Comparison of ENCODE assay signal across 10 cellular contexts in genomic region chr1:228089520-228090380, GRCh38. TPM values are rescaled to one million over a fixed set of nuclear protein-coding genes. Genes with fewer than 3 reads are reported as not detected.
DNase-seq lines count a peak whose midpoint lies in the region; ATAC-seq and TF ChIP-seq lines count a peak whose summit lies in the region.
"Had no signal": no experiment of that assay in that cellular context is flagged by ENCODE, and none has a peak within 500 bp of the region (broad histone marks: within the 10 kb centered on the region; RNA-seq: fewer than 3 reads in every experiment).

No MANE protein-coding gene starts in this region.

- H3K9me3 Mint-ChIP-seq in activated T-helper 17 cell treated with anti-CD3 and anti-CD28 coated beads, Interleukin-2, amount 50 U/mL, for 72 hours = peaks cover 1% of the 10 kb centered on the region

- H3K27ac ChIP-seq in AG04450 (ENCODE audit: low read depth, low read length) = peak overlapping the region; percentile 31
- H3K27ac ChIP-seq: cardiac muscle cell had no signal

- peaks cover 100% of the 10 kb centered on the region for H3K36me3 Mint-ChIP-seq in activated T-helper 17 cell treated with anti-CD3 and anti-CD28 coated beads, Interleukin-2, amount 50 U/mL, for 72 hours (ENCODE audit: low read depth)

- POLR2A ChIA-PET in AG04450 (lab: Yijun Ruan, JAX) = interaction anchor here (0.7 kb wide), 1 partner anchor 296 kb away, joined by 5 read pairs; no protein-coding TSS in a partner anchor

- peak; percentile 35 for ATAC-seq in HG03432 (IDR thresholded peaks at IDR 0.05; ENCODE audit: unreplicated experiment)
- ATAC-seq in activated T-helper 17 cell treated with anti-CD3 and anti-CD28 coated beads, Interleukin-2, amount 50 U/mL, for 72 hours (replicated peaks) = no peak
- no peak for ATAC-seq in GM19035 (IDR thresholded peaks at IDR 0.05; ENCODE audit: unreplicated experiment)

- CTCF ChIA-PET in AG04450 (lab: Charles Lee) = no interaction called here

- peaks cover 20% of the 10 kb centered on the region for H3K9me3 ChIP-seq in AG04450 (ENCODE audit: control insufficient read depth, insufficient read depth, low read length)

- H3K27me3 Mint-ChIP-seq in activated T-helper 17 cell treated with anti-CD3 and anti-CD28 coated beads, Interleukin-2, amount 50 U/mL, for 72 hours = no peaks in the 10 kb centered on the region

- peaks cover 50% of the 10 kb centered on the region for H3K4me1 Mint-ChIP-seq in activated T-helper 17 cell treated with anti-CD3 and anti-CD28 coated beads, Interleukin-2, amount 50 U/mL, for 72 hours

- H3K4me3 ChIP-seq in AG04450 (ENCODE audit: low read depth, low read length) = no peak overlapping the region
- H3K4me3 ChIP-seq: cardiac muscle cell had no signal

- DNase-seq in AG04450 (ENCODE audit: low read depth, low spot score) = no peak
- DNase-seq in mesenteric fat pad (ENCODE audit: low spot score) = peak; percentile 78
- DNase-seq in NCI-H1092 (lab: John Stamatoyannopoulos, UW) = no peak
- DNase-seq in T1000 (lab: John Stamatoyannopoulos, UW) = no peak
- no peak for DNase-seq in HuH-7 (ENCODE audit: low spot score)

- peak overlapping the region; percentile 90 for H3K4me3 Mint-ChIP-seq in activated T-helper 17 cell treated with anti-CD3 and anti-CD28 coated beads, Interleukin-2, amount 50 U/mL, for 72 hours
- H3K4me3 Mint-ChIP-seq: T-helper 1 cell treated with Interleukin-12 subunit alpha and Interleukin-12 subunit beta and Interleukin-4 antibody, amounts not matched to agents 30 μg/mL and 1 μg/mL, for 36 hours had no signal

- no peaks in the 10 kb centered on the region for H3K27me3 ChIP-seq in AG04450 (ENCODE audit: control insufficient read depth, insufficient read depth, low read length)
- H3K27me3 ChIP-seq: cardiac muscle cell had no signal

- TF ChIP-seq CTCF in AG04450 (IDR thresholded peaks at IDR 0.05; ENCODE audit: low read depth, low read length) = no peak

- peak overlapping the region; percentile 96 for H3K27ac Mint-ChIP-seq in activated T-helper 17 cell treated with anti-CD3 and anti-CD28 coated beads, Interleukin-2, amount 50 U/mL, for 72 hours

RNA-seq across cellular contexts. Expression of gene ARF1, which starts 7.2 kb away (rescaled TPM):
- 445 and 528 TPM in 2 replicates for polyA plus RNA-seq in AG04450 (2011; rRNA removed)
- 703 and 979 TPM in 2 replicates for polyA minus RNA-seq in AG04450 (2011; rRNA and poly(A)+ RNA removed)
- total RNA-seq in activated T-helper 17 cell treated with anti-CD3 and anti-CD28 coated beads, Interleukin-2, amount 50 U/mL, for 72 hours = 100 to 1,000 TPM; 288 to 364 TPM
- 352 TPM for total RNA-seq in mesenteric fat pad

RNA-seq across cellular contexts. Expression of gene C1orf35, which starts 13.4 kb away (rescaled TPM):
- polyA plus RNA-seq in AG04450 (2011; rRNA removed) = 3.6 and 4.4 TPM in 2 replicates
- polyA minus RNA-seq in AG04450 (2011; rRNA and poly(A)+ RNA removed) = 0.51 and 0.70 TPM in 2 replicates
- total RNA-seq in activated T-helper 17 cell treated with anti-CD3 and anti-CD28 coated beads, Interleukin-2, amount 50 U/mL, for 72 hours = 10 to 100 TPM; 18.3 TPM
- 5.6 TPM for total RNA-seq in mesenteric fat pad

RNA-seq across cellular contexts. Expression of gene MRPL55, which starts 19.3 kb away (rescaled TPM):
- 33.4 and 52.9 TPM in 2 replicates for polyA plus RNA-seq in AG04450 (2011; rRNA removed)
- polyA minus RNA-seq in AG04450 (2011; rRNA and poly(A)+ RNA removed) = 11.7 and 13.5 TPM in 2 replicates
- total RNA-seq in activated T-helper 17 cell treated with anti-CD3 and anti-CD28 coated beads, Interleukin-2, amount 50 U/mL, for 72 hours = 10 to 100 TPM; 42.3 to 48.6 TPM
- 38.9 TPM for total RNA-seq in mesenteric fat pad

RNA-seq across cellular contexts. Expression of gene GUK1, which starts 50.3 kb away (rescaled TPM):
- polyA plus RNA-seq in AG04450 (2011; rRNA removed) = 177 and 230 TPM in 2 replicates
- polyA minus RNA-seq in AG04450 (2011; rRNA and poly(A)+ RNA removed) = 59.6 and 84.3 TPM in 2 replicates
- total RNA-seq in activated T-helper 17 cell treated with anti-CD3 and anti-CD28 coated beads, Interleukin-2, amount 50 U/mL, for 72 hours = 100 to 1,000 TPM; 284 to 285 TPM
- total RNA-seq in mesenteric fat pad = 220 TPM

RNA-seq across cellular contexts. Expression of gene GJC2, which starts 60.0 kb away (rescaled TPM):
- 1.2 and 1.8 TPM in 2 replicates for polyA plus RNA-seq in AG04450 (2011; rRNA removed)
- polyA minus RNA-seq in AG04450 (2011; rRNA and poly(A)+ RNA removed) = 0.69 and 0.91 TPM in 2 replicates
- under 1 TPM; 0.43 to 0.61 TPM for total RNA-seq in activated T-helper 17 cell treated with anti-CD3 and anti-CD28 coated beads, Interleukin-2, amount 50 U/mL, for 72 hours
- 2.6 TPM for total RNA-seq in mesenteric fat pad
